Comparison of ENCODE assay signal across 1 cellular context in genomic region chr22:36185828-36186624, GRCh38.
TF ChIP-seq lines count a peak whose summit lies in the region.

No MANE protein-coding gene starts in this region.

TF ChIP-seq in K562, 482 proteins besides CTCF, POLR2A, EP300 and RAD21:
- TF ChIP-seq CC2D1A (IDR thresholded peaks at IDR 0.05) (no peak), NCOR1 (IDR thresholded peaks at IDR 0.05) (no peak), CCNT2 (IDR thresholded peaks at IDR 0.05; ENCODE audit: borderline replicate concordance, extremely low read depth, insufficient read length, low read depth, low read length) (no peak), ZNF707 (CRISPR knock-in tag; conservative IDR thresholded peaks at IDR 0.05) (no peak), NFIC (IDR thresholded peaks at IDR 0.05) (no peak), ZNF561 (CRISPR knock-in tag; conservative IDR thresholded peaks at IDR 0.05) (no peak), NFXL1 (CRISPR knock-in tag; IDR thresholded peaks at IDR 0.05) (no peak), TCF3 (CRISPR knock-in tag; IDR thresholded peaks at IDR 0.05) (no peak), SMARCE1 (IDR thresholded peaks at IDR 0.05) (no peak), ZNF830 (CRISPR knock-in tag; IDR thresholded peaks at IDR 0.05) (no peak), CHCHD3 (CRISPR knock-in tag; IDR thresholded peaks at IDR 0.05) (no peak), CHAMP1 (IDR thresholded peaks at IDR 0.05) (no peak), ATF3 (IDR thresholded peaks at IDR 0.05) (peak; percentile 52; the same call in 1 of the 2 replicates), ATF3 (CRISPR knock-in tag; conservative IDR thresholded peaks at IDR 0.05) (no peak), ZNF282 (CRISPR knock-in tag; IDR thresholded peaks at IDR 0.05) (no peak), MIER1 (IDR thresholded peaks at IDR 0.05; ENCODE audit: low read depth) (no peak), PHF21A (IDR thresholded peaks at IDR 0.05; ENCODE audit: borderline replicate concordance, low read depth) (no peak), BACH1 (tag; IDR thresholded peaks at IDR 0.05) (no peak), RERE (CRISPR knock-in tag; IDR thresholded peaks at IDR 0.05; ENCODE audit: borderline replicate concordance) (no peak), ATF1 (CRISPR knock-in tag; IDR thresholded peaks at IDR 0.05) (no peak), ATF1 (tag; IDR thresholded peaks at IDR 0.05) (peak; percentile 43), ATF7 (IDR thresholded peaks at IDR 0.05) (peak; percentile 73), CHD2 (IDR thresholded peaks at IDR 0.05; ENCODE audit: low read depth, low read length) (no peak)
